In the genomic region with DNA sequence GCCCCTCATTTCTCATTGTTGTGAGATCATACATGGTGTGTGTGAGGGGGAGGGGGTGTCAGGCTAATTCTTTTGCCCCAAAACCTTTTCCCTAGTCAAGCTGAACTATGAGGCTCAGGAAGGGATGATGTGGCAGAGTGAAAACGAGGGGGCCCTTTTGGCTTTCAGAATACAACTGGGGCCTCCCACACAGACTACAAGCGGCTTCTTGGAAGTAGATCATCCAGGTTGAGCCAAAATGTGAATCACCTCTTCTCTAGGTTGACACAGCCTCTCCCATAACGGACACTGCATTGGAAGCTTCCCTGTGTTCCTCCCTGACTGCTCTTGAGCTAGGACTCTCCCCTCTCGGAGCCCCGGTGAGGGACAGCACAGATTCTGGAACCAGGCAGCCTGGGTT, we compare ENCODE assay signal across 10 cellular contexts. TPM values are rescaled to one million over a fixed set of nuclear protein-coding genes. Genes with fewer than 3 reads are reported as not detected.
DNase-seq lines count a peak whose midpoint lies in the region; ATAC-seq lines count a peak whose summit lies in the region.
"Had no signal": no experiment of that assay in that cellular context is flagged by ENCODE, and none has a peak within 500 bp of the region (broad histone marks: within the 10 kb centered on the region; RNA-seq: fewer than 3 reads in every experiment).

No MANE protein-coding gene starts in this region.

- DNase-seq in Daoy (ENCODE audit: low read depth) (peak; percentile 35), SIG-M5 treated with dmso at 0.1 percent for 504 hours (lab: John Stamatoyannopoulos, UW; ENCODE audit: unreplicated experiment) (no peak), HT-29 (ENCODE audit: low spot score) (no peak), posterior cingulate gyrus (no peak)
- DNase-seq in activated CD4-positive, alpha-beta T cell treated with anti-CD3 and anti-CD28 coated beads, Interleukin-2, amount 50 U/mL, for 24 hours (ENCODE audit: low read depth in 1 of 2, low spot score in 1 of 2), result peak; percentile 18 to 49
- DNase-seq in effector memory CD8-positive, alpha-beta T cell, result no peak
- peak; percentile 57 to 73 (median 62) for DNase-seq in stimulated activated CD4-positive, alpha-beta T cell treated with anti-CD3 and anti-CD28 coated beads, Interleukin-12 subunit alpha, Interleukin-12 subunit beta, amount 100 ng/mL, for 48 hours (ENCODE audit: low read depth in 2 of 3, low spot score in 1 of 3)
- DNase-seq: cerebellar nuclear complex, NCI-H2081 had no signal

- intact Hi-C loops in posterior cingulate gyrus (cut with DNase I), result loop anchor here (5.0 kb wide), 1 partner anchor 94 kb away; a partner anchor contains a TSS

- H3K36me3 Mint-ChIP-seq in effector memory CD8-positive, alpha-beta T cell (ENCODE audit: insufficient read depth), result peaks cover 52% of the 10 kb centered on the region

- H3K4me1 Mint-ChIP-seq in effector memory CD8-positive, alpha-beta T cell (ENCODE audit: low read depth in 2 of 2), result peaks cover 22 to 26% of the 10 kb centered on the region in 2 donors

- H3K27ac Mint-ChIP-seq in effector memory CD8-positive, alpha-beta T cell, result peak overlapping the region; percentile 98 to 99

- H3K27me3 Mint-ChIP-seq in effector memory CD8-positive, alpha-beta T cell, result no peaks in the 10 kb centered on the region

- no peak overlapping the region for H3K4me3 Mint-ChIP-seq in effector memory CD8-positive, alpha-beta T cell

- no peak for ATAC-seq in effector memory CD8-positive, alpha-beta T cell (replicated peaks)
- ATAC-seq in GM18511 (IDR thresholded peaks at IDR 0.05; ENCODE audit: unreplicated experiment), result no peak

- no peaks in the 10 kb centered on the region for H3K9me3 Mint-ChIP-seq in effector memory CD8-positive, alpha-beta T cell

RNA-seq across cellular contexts. Expression of a gene that starts 2.3 kb away (rescaled TPM):
- total RNA-seq in Daoy (2014; rRNA removed; shearing (Covaris generic)), result 88.0 and 94.3 TPM in 2 replicates
- 74.4 and 75.8 TPM in 2 replicates for total RNA-seq in HT-29 (2014; rRNA removed; shearing (Covaris generic))

RNA-seq across cellular contexts. Expression of a gene that starts 44.1 kb away (rescaled TPM):
- 22.6 and 24.3 TPM in 2 replicates for total RNA-seq in Daoy (2014; rRNA removed; shearing (Covaris generic))
- total RNA-seq in HT-29 (2014; rRNA removed; shearing (Covaris generic)), result 33.2 and 35.0 TPM in 2 replicates

Comparison
In these comparisons a context has a peak if more than half of its experiments do, and no peak if none do; other contexts are left out.
1. DNase-seq: peak in Daoy (single experiment), activated CD4-positive, alpha-beta T cell treated with anti-CD3 and anti-CD28 coated beads, Interleukin-2, amount 50 U/mL, for 24 hours (2 of 2) and stimulated activated CD4-positive, alpha-beta T cell treated with anti-CD3 and anti-CD28 coated beads, Interleukin-12 subunit alpha, Interleukin-12 subunit beta, amount 100 ng/mL, for 48 hours (3 of 3); none in effector memory CD8-positive, alpha-beta T cell (0 of 3), SIG-M5 treated with dmso at 0.1 percent for 504 hours (single experiment), HT-29 (single experiment) and posterior cingulate gyrus (0 of 10).